In genomic region chr16:25031441-25032307, GRCh38 we compare ENCODE assay signal across 1 cellular context.
TF ChIP-seq lines count a peak whose summit lies in the region.

No MANE protein-coding gene starts in this region.

TF ChIP-seq in HepG2, 621 proteins besides CTCF, POLR2A, EP300 and RAD21 (continued from another document and continues in another):
- 0 out of 2 replicates have a peak, but pooled peaks have one; percentile 44 for TF ChIP-seq BATF2 (CRISPR knock-in tag; IDR thresholded peaks at IDR 0.05)
- no peak for TF ChIP-seq ZNF83 (CRISPR knock-in tag; IDR thresholded peaks at IDR 0.05; ENCODE audit: borderline replicate concordance)
- TF ChIP-seq SRSF4 (IDR thresholded peaks at IDR 0.05; ENCODE audit: low read depth, low read length, poor library complexity, severe bottlenecking): no peak
- no peak for TF ChIP-seq NCOA2 (CRISPR knock-in tag; IDR thresholded peaks at IDR 0.05)
- TF ChIP-seq TCF12 (IDR thresholded peaks at IDR 0.05): no peak
- no peak for TF ChIP-seq TCF12 (CRISPR knock-in tag; IDR thresholded peaks at IDR 0.05)
- no peak for TF ChIP-seq FOSL1 (CRISPR knock-in tag; IDR thresholded peaks at IDR 0.05; ENCODE audit: borderline replicate concordance)
- no peak for TF ChIP-seq ZNF235 (CRISPR knock-in tag; IDR thresholded peaks at IDR 0.05; ENCODE audit: borderline replicate concordance)
- no peak for TF ChIP-seq EEA1 (CRISPR knock-in tag; IDR thresholded peaks at IDR 0.05; ENCODE audit: borderline replicate concordance)
- no peak for TF ChIP-seq RFX1 (IDR thresholded peaks at IDR 0.05)
- TF ChIP-seq ZNF775 (CRISPR knock-in tag; IDR thresholded peaks at IDR 0.05; ENCODE audit: borderline replicate concordance): 0 out of 2 replicates have a peak, but pooled peaks have one; percentile 36
- no peak for TF ChIP-seq RERE (CRISPR knock-in tag; IDR thresholded peaks at IDR 0.05; ENCODE audit: low read depth)
- 0 out of 2 replicates have a peak, but pooled peaks have one; percentile 49 for TF ChIP-seq ZKSCAN5 (CRISPR knock-in tag; IDR thresholded peaks at IDR 0.05)
- no peak for TF ChIP-seq BRD4 (CRISPR knock-in tag; IDR thresholded peaks at IDR 0.05)
- TF ChIP-seq TAF1 (CRISPR knock-in tag; IDR thresholded peaks at IDR 0.05): peak; percentile 70
- no peak for TF ChIP-seq SRSF9 (IDR thresholded peaks at IDR 0.05; ENCODE audit: borderline replicate concordance, insufficient read depth, low read depth, low read length, poor library complexity, severe bottlenecking)
- TF ChIP-seq UBTF (CRISPR knock-in tag; IDR thresholded peaks at IDR 0.05): peak; percentile 83
- peak; percentile 50 for TF ChIP-seq DNMT3B (CRISPR knock-in tag; conservative IDR thresholded peaks at IDR 0.05)
- TF ChIP-seq ATF2 (CRISPR knock-in tag; IDR thresholded peaks at IDR 0.05): no peak
- peak; percentile 80 for TF ChIP-seq GATAD1 (CRISPR knock-in tag; IDR thresholded peaks at IDR 0.05)
- peak; percentile 86; the same call in 1 of the 2 replicates for TF ChIP-seq HIVEP1 (CRISPR knock-in tag; IDR thresholded peaks at IDR 0.05)
- peak; percentile 11; the same call in 1 of the 2 replicates for TF ChIP-seq ZNF724P (CRISPR knock-in tag; IDR thresholded peaks at IDR 0.05; ENCODE audit: borderline replicate concordance)
- TF ChIP-seq SNRNP70 (IDR thresholded peaks at IDR 0.05; ENCODE audit: low read depth, low read length): no peak
- TF ChIP-seq ZNF580 (CRISPR knock-in tag; IDR thresholded peaks at IDR 0.05; ENCODE audit: borderline replicate concordance, low read depth): no peak; the same call in 1 of the 2 replicates
- TF ChIP-seq FOXO4 (CRISPR knock-in tag; conservative IDR thresholded peaks at IDR 0.05): no peak
- TF ChIP-seq KDM5A (IDR thresholded peaks at IDR 0.05; ENCODE audit: borderline replicate concordance, low read length): 0 out of 2 replicates have a peak, but pooled peaks have one; percentile 30
- TF ChIP-seq KDM3A (CRISPR knock-in tag; IDR thresholded peaks at IDR 0.05; ENCODE audit: low read depth): peak; percentile 19; the same call in 1 of the 2 replicates
- TF ChIP-seq ZMYM4 (CRISPR knock-in tag; IDR thresholded peaks at IDR 0.05): peak; percentile 48
- TF ChIP-seq ZNF776 (CRISPR knock-in tag; IDR thresholded peaks at IDR 0.05): no peak
- TF ChIP-seq SIX1 (CRISPR knock-in tag; IDR thresholded peaks at IDR 0.05; ENCODE audit: borderline replicate concordance): no peak
- TF ChIP-seq ARNT (IDR thresholded peaks at IDR 0.05): no peak
- no peak for TF ChIP-seq JUND (CRISPR knock-in tag; IDR thresholded peaks at IDR 0.05)
- no peak for TF ChIP-seq FOXA3 (CRISPR knock-in tag; IDR thresholded peaks at IDR 0.05)
- no peak for TF ChIP-seq ZNF614 (CRISPR knock-in tag; IDR thresholded peaks at IDR 0.05; ENCODE audit: borderline replicate concordance)
- TF ChIP-seq ISL2 (CRISPR knock-in tag; IDR thresholded peaks at IDR 0.05): no peak
- TF ChIP-seq ZNF354B (CRISPR knock-in tag; IDR thresholded peaks at IDR 0.05): no peak
- no peak for TF ChIP-seq GATAD2A (CRISPR knock-in tag; IDR thresholded peaks at IDR 0.05)
- TF ChIP-seq ZSCAN9 (CRISPR knock-in tag; IDR thresholded peaks at IDR 0.05; ENCODE audit: borderline replicate concordance): no peak
- TF ChIP-seq ZNF543 (CRISPR knock-in tag; IDR thresholded peaks at IDR 0.05): 0 out of 2 replicates have a peak, but pooled peaks have one; percentile 86
- TF ChIP-seq ZNF710 (CRISPR knock-in tag; IDR thresholded peaks at IDR 0.05; ENCODE audit: borderline replicate concordance): no peak; the same call in 1 of the 2 replicates
- TF ChIP-seq ZNF761 (CRISPR knock-in tag; conservative IDR thresholded peaks at IDR 0.05): peak; percentile 69; the same call in 1 of the 2 replicates
- TF ChIP-seq ATF6 (CRISPR knock-in tag; conservative IDR thresholded peaks at IDR 0.05): no peak
- TF ChIP-seq ZNF234 (CRISPR knock-in tag; conservative IDR thresholded peaks at IDR 0.05): no peak
- no peak for TF ChIP-seq CBX5 (CRISPR knock-in tag; IDR thresholded peaks at IDR 0.05; ENCODE audit: borderline replicate concordance)
- TF ChIP-seq NR0B2 (CRISPR knock-in tag; IDR thresholded peaks at IDR 0.05): peak; percentile 80; the same call in 1 of the 2 replicates
- TF ChIP-seq BORCS8-MEF2B (CRISPR knock-in tag; IDR thresholded peaks at IDR 0.05): peak; percentile 68; the same call in 1 of the 2 replicates
- TF ChIP-seq RAD51 (IDR thresholded peaks at IDR 0.05; ENCODE audit: borderline replicate concordance): no peak
- peak; percentile 69; the same call in 1 of the 2 replicates for TF ChIP-seq EED (CRISPR knock-in tag; IDR thresholded peaks at IDR 0.05)
